2 cellular contexts compared by ENCODE assay signal in the genomic region with DNA sequence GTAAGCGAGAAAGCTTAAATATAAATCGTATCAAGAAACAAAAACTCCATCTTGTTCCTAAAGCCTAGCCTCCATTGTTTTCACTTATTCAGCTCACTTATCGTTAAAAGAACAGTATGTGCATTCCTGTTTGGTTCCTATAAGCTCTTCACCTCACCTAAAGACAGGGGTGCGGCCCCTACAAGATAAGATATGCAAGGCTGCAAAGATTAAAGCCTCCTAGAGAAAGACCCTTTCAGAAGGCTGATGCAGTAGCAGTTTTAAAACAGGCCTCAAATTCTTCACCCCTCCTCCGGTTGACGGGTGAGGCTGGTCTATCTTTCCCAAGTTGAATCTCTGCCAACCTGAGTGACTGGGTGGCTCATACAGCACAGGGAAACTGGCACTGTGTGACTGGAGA.
TF ChIP-seq lines count a peak whose summit lies in the region.

No MANE protein-coding gene starts in this region.

TF ChIP-seq in GM23338, 12 proteins besides CTCF, POLR2A, EP300 and RAD21:
- TF ChIP-seq EZH2phosphoT487 (IDR thresholded peaks at IDR 0.05; ENCODE audit: unreplicated experiment): no peak
- TF ChIP-seq, protein P1, sequence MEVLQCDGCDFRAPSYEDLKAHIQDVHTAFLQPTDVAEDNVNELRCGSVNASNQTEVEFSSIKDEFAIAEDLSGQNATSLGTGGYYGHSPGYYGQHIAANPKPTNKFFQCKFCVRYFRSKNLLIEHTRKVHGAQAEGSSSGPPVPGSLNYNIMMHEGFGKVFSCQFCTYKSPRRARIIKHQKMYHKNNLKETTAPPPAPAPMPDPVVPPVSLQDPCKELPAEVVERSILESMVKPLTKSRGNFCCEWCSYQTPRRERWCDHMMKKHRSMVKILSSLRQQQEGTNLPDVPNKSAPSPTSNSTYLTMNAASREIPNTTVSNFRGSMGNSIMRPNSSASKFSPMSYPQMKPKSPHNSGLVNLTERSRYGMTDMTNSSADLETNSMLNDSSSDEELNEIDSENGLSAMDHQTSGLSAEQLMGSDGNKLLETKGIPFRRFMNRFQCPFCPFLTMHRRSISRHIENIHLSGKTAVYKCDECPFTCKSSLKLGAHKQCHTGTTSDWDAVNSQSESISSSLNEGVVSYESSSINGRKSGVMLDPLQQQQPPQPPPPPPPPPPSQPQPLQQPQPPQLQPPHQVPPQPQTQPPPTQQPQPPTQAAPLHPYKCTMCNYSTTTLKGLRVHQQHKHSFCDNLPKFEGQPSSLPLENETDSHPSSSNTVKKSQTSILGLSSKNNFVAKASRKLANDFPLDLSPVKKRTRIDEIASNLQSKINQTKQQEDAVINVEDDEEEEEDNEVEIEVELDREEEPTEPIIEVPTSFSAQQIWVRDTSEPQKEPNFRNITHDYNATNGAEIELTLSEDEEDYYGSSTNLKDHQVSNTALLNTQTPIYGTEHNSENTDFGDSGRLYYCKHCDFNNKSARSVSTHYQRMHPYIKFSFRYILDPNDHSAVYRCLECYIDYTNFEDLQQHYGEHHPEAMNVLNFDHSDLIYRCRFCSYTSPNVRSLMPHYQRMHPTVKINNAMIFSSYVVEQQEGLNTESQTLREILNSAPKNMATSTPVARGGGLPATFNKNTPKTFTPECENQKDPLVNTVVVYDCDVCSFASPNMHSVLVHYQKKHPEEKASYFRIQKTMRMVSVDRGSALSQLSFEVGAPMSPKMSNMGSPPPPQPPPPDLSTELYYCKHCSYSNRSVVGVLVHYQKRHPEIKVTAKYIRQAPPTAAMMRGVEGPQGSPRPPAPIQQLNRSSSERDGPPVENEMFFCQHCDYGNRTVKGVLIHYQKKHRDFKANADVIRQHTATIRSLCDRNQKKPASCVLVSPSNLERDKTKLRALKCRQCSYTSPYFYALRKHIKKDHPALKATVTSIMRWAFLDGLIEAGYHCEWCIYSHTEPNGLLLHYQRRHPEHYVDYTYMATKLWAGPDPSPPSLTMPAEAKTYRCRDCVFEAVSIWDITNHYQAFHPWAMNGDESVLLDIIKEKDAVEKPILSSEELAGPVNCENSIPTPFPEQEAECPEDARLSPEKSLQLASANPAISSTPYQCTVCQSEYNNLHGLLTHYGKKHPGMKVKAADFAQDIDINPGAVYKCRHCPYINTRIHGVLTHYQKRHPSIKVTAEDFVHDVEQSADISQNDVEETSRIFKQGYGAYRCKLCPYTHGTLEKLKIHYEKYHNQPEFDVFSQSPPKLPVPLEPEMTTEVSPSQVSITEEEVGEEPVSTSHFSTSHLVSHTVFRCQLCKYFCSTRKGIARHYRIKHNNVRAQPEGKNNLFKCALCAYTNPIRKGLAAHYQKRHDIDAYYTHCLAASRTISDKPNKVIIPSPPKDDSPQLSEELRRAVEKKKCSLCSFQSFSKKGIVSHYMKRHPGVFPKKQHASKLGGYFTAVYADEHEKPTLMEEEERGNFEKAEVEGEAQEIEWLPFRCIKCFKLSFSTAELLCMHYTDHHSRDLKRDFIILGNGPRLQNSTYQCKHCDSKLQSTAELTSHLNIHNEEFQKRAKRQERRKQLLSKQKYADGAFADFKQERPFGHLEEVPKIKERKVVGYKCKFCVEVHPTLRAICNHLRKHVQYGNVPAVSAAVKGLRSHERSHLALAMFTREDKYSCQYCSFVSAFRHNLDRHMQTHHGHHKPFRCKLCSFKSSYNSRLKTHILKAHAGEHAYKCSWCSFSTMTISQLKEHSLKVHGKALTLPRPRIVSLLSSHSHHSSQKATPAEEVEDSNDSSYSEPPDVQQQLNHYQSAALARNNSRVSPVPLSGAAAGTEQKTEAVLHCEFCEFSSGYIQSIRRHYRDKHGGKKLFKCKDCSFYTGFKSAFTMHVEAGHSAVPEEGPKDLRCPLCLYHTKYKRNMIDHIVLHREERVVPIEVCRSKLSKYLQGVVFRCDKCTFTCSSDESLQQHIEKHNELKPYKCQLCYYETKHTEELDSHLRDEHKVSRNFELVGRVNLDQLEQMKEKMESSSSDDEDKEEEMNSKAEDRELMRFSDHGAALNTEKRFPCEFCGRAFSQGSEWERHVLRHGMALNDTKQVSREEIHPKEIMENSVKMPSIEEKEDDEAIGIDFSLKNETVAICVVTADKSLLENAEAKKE (CRISPR knock-in tag; IDR thresholded peaks at IDR 0.05): no peak

TF ChIP-seq in H1, 55 proteins besides CTCF, POLR2A, EP300 and RAD21:
- TF ChIP-seq BRCA1 (IDR thresholded peaks at IDR 0.05; ENCODE audit: low read depth, low read length) (no peak), CHD2 (IDR thresholded peaks at IDR 0.05; ENCODE audit: low read length) (no peak), ASH2L (IDR thresholded peaks at IDR 0.05; ENCODE audit: low read length) (no peak), EZH2 (IDR thresholded peaks at IDR 0.05; ENCODE audit: low read depth, low read length, severe bottlenecking) (no peak), TAF1 (IDR thresholded peaks at IDR 0.05; ENCODE audit: low read depth, low read length) (no peak), SAP30 (IDR thresholded peaks at IDR 0.05; ENCODE audit: insufficient read depth, insufficient replicate concordance, low read length) (no peak), RXRA (IDR thresholded peaks at IDR 0.05; ENCODE audit: insufficient read depth, low read depth, low read length) (no peak)
- TF ChIP-seq, protein P2, sequence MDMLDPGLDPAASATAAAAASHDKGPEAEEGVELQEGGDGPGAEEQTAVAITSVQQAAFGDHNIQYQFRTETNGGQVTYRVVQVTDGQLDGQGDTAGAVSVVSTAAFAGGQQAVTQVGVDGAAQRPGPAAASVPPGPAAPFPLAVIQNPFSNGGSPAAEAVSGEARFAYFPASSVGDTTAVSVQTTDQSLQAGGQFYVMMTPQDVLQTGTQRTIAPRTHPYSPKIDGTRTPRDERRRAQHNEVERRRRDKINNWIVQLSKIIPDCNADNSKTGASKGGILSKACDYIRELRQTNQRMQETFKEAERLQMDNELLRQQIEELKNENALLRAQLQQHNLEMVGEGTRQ (IDR thresholded peaks at IDR 0.05; ENCODE audit: low read length): no peak
